Comparison of ENCODE assay signal across 11 cellular contexts in the genomic region with DNA sequence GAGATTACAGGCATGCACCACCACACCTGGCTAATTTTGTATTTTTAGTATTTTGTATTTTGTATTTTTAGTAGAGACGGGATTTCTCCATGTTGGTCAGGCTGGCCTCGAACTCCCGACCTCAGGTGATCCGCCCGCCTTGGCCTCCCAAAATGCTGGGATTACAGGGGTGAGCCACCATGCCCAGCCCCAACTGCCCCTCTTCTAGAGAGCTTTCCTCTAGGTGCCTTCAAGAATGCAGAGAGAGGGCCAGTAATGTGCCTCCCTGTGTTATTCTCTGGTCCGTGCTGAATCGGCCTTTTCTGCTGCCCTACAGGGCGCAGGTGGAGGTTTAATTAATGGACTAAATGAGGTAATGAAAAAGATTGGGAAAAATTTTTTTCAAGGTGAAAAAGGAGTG. TPM values are rescaled to one million over a fixed set of nuclear protein-coding genes. Genes with fewer than 3 reads are reported as not detected.
"Had no signal": no experiment of that assay in that cellular context is flagged by ENCODE, and none has a peak within 500 bp of the region (broad histone marks: within the 10 kb centered on the region; RNA-seq: fewer than 3 reads in every experiment).

No MANE protein-coding gene starts in this region.

RNA-seq across cellular contexts. Expression of gene EXOC3L4, which starts 25.0 kb away (rescaled TPM):
- total RNA-seq: fibroblast of villous mesenchyme; mesothelial cell of epicardium; natural killer cell treated with Interleukin-12 subunit alpha and Interleukin-12 subunit beta and Interleukin-15 and Interleukin-18, amount 100 ng/mL, for 72 hours; osteoblast had no signal

RNA-seq across cellular contexts. Expression of gene LBHD2, which starts 35.5 kb away (rescaled TPM):
- total RNA-seq: esophagus mucosa; fibroblast of villous mesenchyme; gastrocnemius medialis; hepatocyte; kidney; mesothelial cell of epicardium; natural killer cell treated with Interleukin-12 subunit alpha and Interleukin-12 subunit beta and Interleukin-15 and Interleukin-18, amount 100 ng/mL, for 72 hours; osteoblast; psoas muscle; uterus had no signal
- polyA plus RNA-seq: psoas muscle, small intestine had no signal
